In genomic region chr2:155663265-155663664, GRCh38 we compare ENCODE assay signal across 22 cellular contexts.
"Had no signal": no experiment of that assay in that cellular context is flagged by ENCODE, and none has a peak within 500 bp of the region (broad histone marks: within the 10 kb centered on the region; RNA-seq: fewer than 3 reads in every experiment).

No MANE protein-coding gene starts in this region.

- H3K79me2 ChIP-seq: hepatocyte, parathyroid adenoma had no signal

- DNase-seq: colonic mucosa; effector CD8-positive, alpha-beta T cell; endodermal cell; gastrocnemius medialis; heart left ventricle; kidney; left lung; mesendoderm; midbrain; naive thymus-derived CD4-positive, alpha-beta T cell; right lobe of liver; small intestine; stimulated activated CD4-positive, alpha-beta T cell treated with anti-CD3 and anti-CD28 coated beads, Interleukin-15, amount 100 ng/mL, for 24 hours; stimulated activated CD4-positive, alpha-beta T cell treated with anti-CD3 and anti-CD28 coated beads, Interleukin-2, amount 100 ng/mL, for 48 hours; stimulated activated naive B cell treated with anti-CD40 and anti-IgM and Interleukin-4, amounts not matched to agents 10 μg/mL and 1 μg/mL and 100 μg/mL, for 72 hours; transverse colon; upper lobe of right lung; uterus had no signal

- H3K36me3 ChIP-seq: colonic mucosa, esophagus muscularis mucosa, gastrocnemius medialis, heart left ventricle, left lung, neural progenitor cell, right lobe of liver, transverse colon, upper lobe of right lung, uterus had no signal

- H3K4me3 ChIP-seq: colonic mucosa, esophagus muscularis mucosa, gastrocnemius medialis, heart left ventricle, hepatocyte, left lung, neural progenitor cell, right lobe of liver, transverse colon, upper lobe of right lung, uterus had no signal

- H2AFZ ChIP-seq: hepatocyte, neural progenitor cell, parathyroid adenoma had no signal

- H3K27ac ChIP-seq: colonic mucosa, esophagus muscularis mucosa, gastrocnemius medialis, heart left ventricle, hepatocyte, left lung, neural progenitor cell, parathyroid adenoma, right lobe of liver, transverse colon, upper lobe of right lung, uterus had no signal

- ATAC-seq: gastrocnemius medialis; heart left ventricle; left lung; naive thymus-derived CD4-positive, alpha-beta T cell; right lobe of liver; stimulated activated naive B cell treated with anti-CD40 and anti-IgM and Interleukin-4, amounts not matched to agents 10 μg/mL and 1 μg/mL and 100 μg/mL, for 72 hours; upper lobe of right lung had no signal

- H3K9me3 ChIP-seq: colonic mucosa, esophagus muscularis mucosa, gastrocnemius medialis, heart left ventricle, left lung, right lobe of liver, transverse colon, upper lobe of right lung, uterus had no signal

- H3K4me1 ChIP-seq: colonic mucosa, esophagus muscularis mucosa, gastrocnemius medialis, heart left ventricle, left lung, neural progenitor cell, parathyroid adenoma, right lobe of liver, transverse colon, upper lobe of right lung, uterus had no signal

- H3K4me2 ChIP-seq: hepatocyte, neural progenitor cell had no signal
